ENCODE assay signal across 15 cellular contexts in genomic region chr7:80851896-80852476, GRCh38.
A peak's percentile ranks its signal among the peaks of the same experiment; 100 is the strongest.
DNase-seq lines count a peak whose midpoint lies in the region; ATAC-seq lines count a peak whose summit lies in the region.
"Had no signal": no experiment of that assay in that cellular context is flagged by ENCODE, and none has a peak within 500 bp of the region (broad histone marks: within the 10 kb centered on the region; RNA-seq: fewer than 3 reads in every experiment).

No MANE protein-coding gene starts in this region.

- no peak overlapping the region for H3K9ac ChIP-seq in skeletal muscle satellite cell (ENCODE audit: low read depth, low read length)

- DNase-seq in NCI-H82 (lab: John Stamatoyannopoulos, UW) (peak; percentile 39), NCI-H82 treated with DMSO at 0.1 percent for 48 hours (lab: John Stamatoyannopoulos, UW; ENCODE audit: unreplicated experiment) (no peak), amniotic epithelial cell (ENCODE audit: low read depth) (peak; percentile 72), hepatic stellate cell (ENCODE audit: low spot score) (peak; percentile 4), NCI-H2081 treated with DMSO at 0.1 percent for 48 hours (lab: John Stamatoyannopoulos, UW) (no peak), NCI-H748 treated with DMSO at 0.1 percent for 48 hours (lab: John Stamatoyannopoulos, UW) (no peak)
- DNase-seq: activated B cell treated with CpG ODN at 0.5 μM for 24 hours; activated T-cell treated with anti-CD3 and anti-CD28 coated beads, Interleukin-2, amount 50 U/mL, for 48 hours; NCI-H1105; spleen had no signal

- peak overlapping the region; percentile 19 for H3K4me2 ChIP-seq in skeletal muscle satellite cell (ENCODE audit: low read length)
- H3K4me2 ChIP-seq: GM23338 had no signal

- H3K9me3 ChIP-seq in skeletal muscle satellite cell (replicated peaks; ENCODE audit: low read length), result no peaks in the 10 kb centered on the region
- H3K9me3 ChIP-seq: ascending aorta, spleen, upper lobe of left lung had no signal

- H3K4me3 ChIP-seq in skeletal muscle satellite cell (ENCODE audit: low read length), result no peak overlapping the region
- H3K4me3 ChIP-seq: ascending aorta, GM23338, spleen, upper lobe of left lung had no signal

- H3K36me3 ChIP-seq in skeletal muscle satellite cell (ENCODE audit: insufficient read depth, low read length), result peaks cover 11% of the 10 kb centered on the region
- H3K36me3 ChIP-seq: ascending aorta, spleen, upper lobe of left lung had no signal

- no peak for ATAC-seq in GM21576 (IDR thresholded peaks at IDR 0.05; ENCODE audit: unreplicated experiment)
- ATAC-seq: GM23338 had no signal

- H3K4me1 ChIP-seq in skeletal muscle satellite cell (ENCODE audit: control insufficient read depth, insufficient read depth, low read length), result peaks cover 7% of the 10 kb centered on the region
- H3K4me1 ChIP-seq: ascending aorta, spleen, upper lobe of left lung had no signal

- no peaks in the 10 kb centered on the region for H3K27me3 ChIP-seq in skeletal muscle satellite cell (ENCODE audit: control insufficient read depth, insufficient read depth, low read length)
- H3K27me3 ChIP-seq: ascending aorta, spleen, upper lobe of left lung had no signal

Comparison
In these comparisons a context has a peak if more than half of its experiments do, and no peak if none do; other contexts are left out.
1. DNase-seq: peak in NCI-H82 (single experiment), amniotic epithelial cell (single experiment) and hepatic stellate cell (single experiment); none in NCI-H82 treated with DMSO at 0.1 percent for 48 hours (single experiment), NCI-H2081 treated with DMSO at 0.1 percent for 48 hours (single experiment) and NCI-H748 treated with DMSO at 0.1 percent for 48 hours (single experiment).